ENCODE assay signal across 7 cellular contexts in the genomic region with DNA sequence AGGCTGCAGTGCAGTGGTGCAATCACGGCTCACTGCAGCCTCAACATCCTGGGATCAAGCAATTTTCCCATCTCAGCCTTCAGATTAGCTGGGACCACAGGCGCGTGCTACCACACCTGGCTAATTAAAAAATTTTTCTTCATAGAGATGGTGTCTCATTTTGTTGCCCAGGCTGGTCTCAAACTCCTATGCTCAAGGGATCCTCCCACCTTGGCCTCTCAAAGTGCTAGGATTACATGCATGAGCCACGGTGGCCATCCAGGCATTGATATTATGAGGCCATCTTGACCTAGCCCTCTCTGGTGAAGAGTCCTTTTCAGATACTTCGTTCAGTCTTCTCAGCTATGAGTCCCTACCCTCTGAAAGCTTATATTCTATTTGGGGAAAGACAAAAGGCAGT. TPM values are rescaled to one million over a fixed set of nuclear protein-coding genes. Genes with fewer than 3 reads are reported as not detected.
DNase-seq lines count a peak whose midpoint lies in the region; ATAC-seq and TF ChIP-seq lines count a peak whose summit lies in the region.

No MANE protein-coding gene starts in this region.

- H2AFZ ChIP-seq in smooth muscle cell (ENCODE audit: low read depth), result no peak overlapping the region

- no peak overlapping the region for H3K9ac ChIP-seq in SK-N-MC (ENCODE audit: insufficient read length)
- H3K9ac ChIP-seq in smooth muscle cell (ENCODE audit: low read depth), result no peak overlapping the region

- WGBS in esophagus, 2 donors, result 56 to 65% methylated on average over 5 of the region's 5 CpGs
- 72% methylated on average over 5 of the region's 5 CpGs for WGBS in smooth muscle cell (ENCODE audit: low lambda C conversion rate)

- peak overlapping the region; percentile 92 for H3K4me2 ChIP-seq in smooth muscle cell

- no peaks in the 10 kb centered on the region for H4K20me1 ChIP-seq in smooth muscle cell (ENCODE audit: low read depth)

- H3K27me3 ChIP-seq in esophagus (ENCODE audit: control insufficient read depth in 1 of 2, insufficient read depth in 2 of 2, low read length in 2 of 2) (no peaks in the 10 kb centered on the region), smooth muscle cell (ENCODE audit: low read depth) (no peaks in the 10 kb centered on the region)

- H3K4me3 ChIP-seq in HFF-Myc (replicated peaks; ENCODE audit: low read depth, low read length), result peak overlapping the region; percentile 66
- H3K4me3 ChIP-seq in SK-N-MC, result peak overlapping the region; percentile 77; the same call in 1 of the 2 replicates
- peak overlapping the region; percentile 8 to 70 for H3K4me3 ChIP-seq in esophagus (ENCODE audit: low read depth in 1 of 2, low read length in 2 of 2)
- peak overlapping the region; percentile 63 for H3K4me3 ChIP-seq in smooth muscle cell

- H3K79me2 ChIP-seq in smooth muscle cell (ENCODE audit: low read depth), result peaks cover 19% of the 10 kb centered on the region

- peak overlapping the region; percentile 96; the same call in 1 of the 2 replicates for H3K27ac ChIP-seq in SK-N-MC
- H3K27ac ChIP-seq in esophagus (ENCODE audit: low read depth in 2 of 2, low read length in 1 of 2), result peak overlapping the region; percentile 67 to 95
- H3K27ac ChIP-seq in smooth muscle cell (ENCODE audit: low read depth), result no peak overlapping the region

- H3F3A ChIP-seq in smooth muscle cell (ENCODE audit: low read depth), result no peaks in the 10 kb centered on the region

- ATAC-seq in GM21529 (IDR thresholded peaks at IDR 0.05; ENCODE audit: unreplicated experiment), result no peak
- no peak for ATAC-seq in GM19395 (IDR thresholded peaks at IDR 0.05; ENCODE audit: unreplicated experiment)

- no peak for DNase-seq in HFF-Myc (ENCODE audit: extremely low read depth, low read depth)
- no peak for DNase-seq in SK-N-MC (ENCODE audit: low read depth, low spot score)
- DNase-seq in smooth muscle cell (lab: John Stamatoyannopoulos, UW; ENCODE audit: unreplicated experiment), result no peak
- DNase-seq in posterior cingulate gyrus, result no peak

- H3K9me3 ChIP-seq in SK-N-MC (ENCODE audit: low read depth, low read length), result no peaks in the 10 kb centered on the region
- H3K9me3 ChIP-seq in esophagus (ENCODE audit: control insufficient read depth in 2 of 2, insufficient read depth in 1 of 2, low read depth in 1 of 2, low read length in 1 of 2), result no peaks in the 10 kb centered on the region
- H3K9me3 ChIP-seq in smooth muscle cell (replicated peaks; ENCODE audit: low read depth), result no peaks in the 10 kb centered on the region

- no peaks in the 10 kb centered on the region for H3K36me3 ChIP-seq in SK-N-MC (ENCODE audit: insufficient read depth, low read length)
- peaks cover 0 to 3% of the 10 kb centered on the region in 2 donors for H3K36me3 ChIP-seq in esophagus (ENCODE audit: control insufficient read depth in 2 of 2, insufficient read depth in 2 of 2, low read length in 1 of 2)
- H3K36me3 ChIP-seq in smooth muscle cell (ENCODE audit: low read depth), result no peaks in the 10 kb centered on the region

- H3K4me1 ChIP-seq in esophagus (ENCODE audit: control insufficient read depth in 2 of 2, insufficient read depth in 2 of 2, low read length in 1 of 2) (peaks cover 0 to 8% of the 10 kb centered on the region in 2 donors), smooth muscle cell (ENCODE audit: low read depth) (no peaks in the 10 kb centered on the region)

- no peak for TF ChIP-seq CTCF in HFF-Myc (IDR thresholded peaks at IDR 0.05; ENCODE audit: low read depth, low read length, missing control alignments)
- no peak for TF ChIP-seq CTCF in smooth muscle cell (IDR thresholded peaks at IDR 0.05; ENCODE audit: borderline replicate concordance, insufficient read depth, poor library complexity, severe bottlenecking)

- intact Hi-C loops in posterior cingulate gyrus (cut with DNase I), result no loop called here

RNA-seq across cellular contexts. Expression of a gene that starts 1.1 kb away (rescaled TPM):
- polyA plus RNA-seq in esophagus, result 10 to 100 TPM; 12.8 to 19.6 TPM
- total RNA-seq in smooth muscle cell, result 6.6 and 12.9 TPM in 2 replicates
- polyA plus RNA-seq in smooth muscle cell, result 5.3 and 5.7 TPM in 2 replicates
